ENCODE assay signal across 8 cellular contexts in genomic region chr18:35376393-35376741, GRCh38. TPM values are rescaled to one million over a fixed set of nuclear protein-coding genes. Genes with fewer than 3 reads are reported as not detected.
A peak's percentile ranks its signal among the peaks of the same experiment; 100 is the strongest.
DNase-seq lines count a peak whose midpoint lies in the region; ATAC-seq and TF ChIP-seq lines count a peak whose summit lies in the region.

No MANE protein-coding gene starts in this region.

- peak overlapping the region; percentile 98 for H2AFZ ChIP-seq in neuronal stem cell (ENCODE audit: low read length)

- no peaks in the 10 kb centered on the region for H3K79me1 ChIP-seq in neuronal stem cell (ENCODE audit: low read depth, low read length)

- peaks cover 23% of the 10 kb centered on the region for H3K27me3 Mint-ChIP-seq in activated CD4-positive, alpha-beta T cell treated with anti-CD3 and anti-CD28 coated beads, Interleukin-2, amount 10 ng/mL, durations not matched to agents 24 days and 14 days

- H4K8ac ChIP-seq in neuronal stem cell (ENCODE audit: low read depth, low read length), result no peak overlapping the region

- no peak overlapping the region for H2BK5ac ChIP-seq in neuronal stem cell (ENCODE audit: low read length)

- no peak overlapping the region for H3K4ac ChIP-seq in neuronal stem cell (ENCODE audit: low read length)

- H3K27ac ChIP-seq in neuronal stem cell (replicated peaks; ENCODE audit: low read length), result no peak overlapping the region

- DNase-seq in GM10248 (ENCODE audit: extremely low spot score) (peak; percentile 49), HuH-7.5 (ENCODE audit: low spot score) (peak; percentile 24), fibroblast of mammary gland (ENCODE audit: low read depth) (no peak), neuronal stem cell (ENCODE audit: low spot score) (no peak), NCI-H524 (lab: John Stamatoyannopoulos, UW) (no peak), NCI-H2171 (lab: John Stamatoyannopoulos, UW) (no peak)
- DNase-seq in activated CD4-positive, alpha-beta T cell treated with anti-CD3 and anti-CD28 coated beads, Interleukin-2, amount 10 ng/mL, durations not matched to agents 24 days and 14 days, result peak; percentile 76

- CTCF ChIA-PET in GM10248 (lab: Yijun Ruan, JAX), result no interaction called here

- peak overlapping the region; percentile 85 for H3K23ac ChIP-seq in neuronal stem cell (ENCODE audit: low read depth, low read length, poor library complexity)

- peak overlapping the region; percentile 75 for H3K4me3 Mint-ChIP-seq in activated CD4-positive, alpha-beta T cell treated with anti-CD3 and anti-CD28 coated beads, Interleukin-2, amount 10 ng/mL, durations not matched to agents 24 days and 14 days

- H2BK120ac ChIP-seq in neuronal stem cell (ENCODE audit: low read depth, low read length), result no peak overlapping the region

- H3K4me2 ChIP-seq in neuronal stem cell (ENCODE audit: insufficient read depth, low read length, poor library complexity, severe bottlenecking), result peak overlapping the region; percentile 92

- H2BK15ac ChIP-seq in neuronal stem cell (ENCODE audit: low read length), result no peak overlapping the region

- peaks cover 0 to 28% (median 6%) of the 10 kb centered on the region in 3 experiments for H3K27me3 ChIP-seq in neuronal stem cell (ENCODE audit: control insufficient read depth in 3 of 3, insufficient read depth in 3 of 3, low read depth in 1 of 3, low read length in 3 of 3)

- no peaks in the 10 kb centered on the region for H3K9me3 Mint-ChIP-seq in activated CD4-positive, alpha-beta T cell treated with anti-CD3 and anti-CD28 coated beads, Interleukin-2, amount 10 ng/mL, durations not matched to agents 24 days and 14 days

- H3K14ac ChIP-seq in neuronal stem cell (ENCODE audit: low read length), result peak overlapping the region; percentile 99

- WGBS in neuronal stem cell (ENCODE audit: extremely low coverage in 2 of 2, insufficient read length in 2 of 2, insufficient replicate concordance in 1 of 2), 2 donors, result no CpG with 5 or more reads among the region's 13 CpGs

- peaks cover 2% of the 10 kb centered on the region for H3K4me1 Mint-ChIP-seq in activated CD4-positive, alpha-beta T cell treated with anti-CD3 and anti-CD28 coated beads, Interleukin-2, amount 10 ng/mL, durations not matched to agents 24 days and 14 days

- H3K9ac ChIP-seq in neuronal stem cell (ENCODE audit: low read depth, low read length, poor library complexity), result peak overlapping the region; percentile 87

- intact Hi-C loops in activated CD4-positive, alpha-beta T cell treated with anti-CD3 and anti-CD28 coated beads, Interleukin-2, amount 10 ng/mL, durations not matched to agents 24 days and 14 days (cut with micrococcal nuclease), result loop anchor here (1.0 to 2.0 kb wide), 2 partner anchors 32 to 596 kb away; partner anchors contain the start of genes RMP24 and ZNF24

- H3K18ac ChIP-seq in neuronal stem cell (ENCODE audit: low read length), result peak overlapping the region; percentile 89

- no peak overlapping the region for H3K27ac Mint-ChIP-seq in activated CD4-positive, alpha-beta T cell treated with anti-CD3 and anti-CD28 coated beads, Interleukin-2, amount 10 ng/mL, durations not matched to agents 24 days and 14 days

- POLR2A ChIA-PET in GM10248 (lab: Yijun Ruan, JAX), result no interaction called here

- peaks cover 2 to 3% of the 10 kb centered on the region in 2 donors for H3K4me1 ChIP-seq in neuronal stem cell (ENCODE audit: control insufficient read depth in 2 of 2, insufficient read depth in 1 of 2, low read depth in 1 of 2, low read length in 2 of 2)

- no peaks in the 10 kb centered on the region for H3K36me3 Mint-ChIP-seq in activated CD4-positive, alpha-beta T cell treated with anti-CD3 and anti-CD28 coated beads, Interleukin-2, amount 10 ng/mL, durations not matched to agents 24 days and 14 days (ENCODE audit: low read depth)

- H4K91ac ChIP-seq in neuronal stem cell (ENCODE audit: low read depth, low read length, poor library complexity), result no peak overlapping the region

- no peaks in the 10 kb centered on the region for H3K36me3 ChIP-seq in neuronal stem cell (replicated peaks in 1 of 2; ENCODE audit: control insufficient read depth in 2 of 2, insufficient read depth in 2 of 2, low read length in 2 of 2)

- H2AK5ac ChIP-seq in neuronal stem cell (ENCODE audit: low read depth, low read length), result peak overlapping the region; percentile 6

- TF ChIP-seq CTCF in GM10248 (IDR thresholded peaks at IDR 0.05; ENCODE audit: control extremely low read depth, extremely low read depth, low read depth, missing control alignments), result no peak
- no peak for TF ChIP-seq CTCF in fibroblast of mammary gland (conservative IDR thresholded peaks at IDR 0.05; ENCODE audit: control insufficient read depth, insufficient read depth, low read depth, low read length)

- H3K9me3 ChIP-seq in neuronal stem cell (replicated peaks in 1 of 2; ENCODE audit: control insufficient read depth in 2 of 2, insufficient read depth in 1 of 2, low read depth in 1 of 2, low read length in 2 of 2), result no peaks in the 10 kb centered on the region

- ATAC-seq in GM21515 (IDR thresholded peaks at IDR 0.05; ENCODE audit: unreplicated experiment), result peak; percentile 65

- H2BK12ac ChIP-seq in neuronal stem cell (ENCODE audit: low read length), result no peak overlapping the region

- H3K4me3 ChIP-seq in fibroblast of mammary gland (ENCODE audit: control insufficient read depth, low read depth, low read length) (peak overlapping the region; percentile 61), neuronal stem cell (ENCODE audit: low read length in 2 of 2) (peak overlapping the region; percentile 64 to 84)

RNA-seq across cellular contexts. Expression of gene ZNF396, which starts 0.8 kb away (rescaled TPM):
- total RNA-seq in activated CD4-positive, alpha-beta T cell treated with anti-CD3 and anti-CD28 coated beads, Interleukin-2, amount 10 ng/mL, durations not matched to agents 24 days and 14 days, result 0.19 and 0.26 TPM in 2 replicates
- 1.2 TPM for polyA plus RNA-seq in neuronal stem cell (2013, experiment 1 of 2)
- polyA plus RNA-seq in neuronal stem cell (2013, experiment 2 of 2), result 1.1 TPM

RNA-seq across cellular contexts. Expression of gene ZNF24, which starts 32.1 kb away (rescaled TPM):
- 53.9 and 57.8 TPM in 2 replicates for total RNA-seq in activated CD4-positive, alpha-beta T cell treated with anti-CD3 and anti-CD28 coated beads, Interleukin-2, amount 10 ng/mL, durations not matched to agents 24 days and 14 days
- 34.3 TPM for polyA plus RNA-seq in neuronal stem cell (2013, experiment 1 of 2)
- polyA plus RNA-seq in neuronal stem cell (2013, experiment 2 of 2), result 35.7 TPM

Comparison
In these comparisons a context has a peak if more than half of its experiments do, and no peak if none do; other contexts are left out.
1. DNase-seq: peak in GM10248 (single experiment), HuH-7.5 (single experiment) and activated CD4-positive, alpha-beta T cell treated with anti-CD3 and anti-CD28 coated beads, Interleukin-2, amount 10 ng/mL, durations not matched to agents 24 days and 14 days (single experiment); none in fibroblast of mammary gland (single experiment), neuronal stem cell (single experiment), NCI-H524 (0 of 2) and NCI-H2171 (single experiment).